Comparison of ENCODE assay signal across 25 cellular contexts in genomic region chr9:68905129-68905528, GRCh38.
DNase-seq lines count a peak whose midpoint lies in the region; TF ChIP-seq lines count a peak whose summit lies in the region.
"Had no signal": no experiment of that assay in that cellular context is flagged by ENCODE, and none has a peak within 500 bp of the region (broad histone marks: within the 10 kb centered on the region; RNA-seq: fewer than 3 reads in every experiment).

No MANE protein-coding gene starts in this region.

- H3K27ac ChIP-seq in A673 (ENCODE audit: low read depth, low read length, poor library complexity, severe bottlenecking) (peak overlapping the region; percentile 27), MM.1S (ENCODE audit: low read length) (no peak overlapping the region), endodermal cell (ENCODE audit: low read depth, low read length) (no peak overlapping the region), ovary (no peak overlapping the region)
- H3K27ac ChIP-seq in BLaER1 treated with 17β-estradiol and CSF1 and Interleukin-3, amounts not matched to agents 10 nM and 100 nM = no peak overlapping the region
- no peak overlapping the region for H3K27ac ChIP-seq in effector memory CD4-positive, alpha-beta T cell (ENCODE audit: insufficient read depth, low read length, poor library complexity, severe bottlenecking)
- H3K27ac ChIP-seq: breast epithelium, right atrium auricular region, SJSA1, testis had no signal

- H3F3A ChIP-seq in MM.1S (ENCODE audit: insufficient read depth, low read length) = no peaks in the 10 kb centered on the region

- H4K20me1 ChIP-seq in BLaER1 treated with 17β-estradiol and CSF1 and Interleukin-3, amounts not matched to agents 10 nM and 100 nM = no peaks in the 10 kb centered on the region
- no peaks in the 10 kb centered on the region for H4K20me1 ChIP-seq in MM.1S (ENCODE audit: insufficient read depth, low read length)

- no peak overlapping the region for H3K9ac ChIP-seq in BLaER1 treated with 17β-estradiol and CSF1 and Interleukin-3, amounts not matched to agents 10 nM and 100 nM
- H3K9ac ChIP-seq in MM.1S (ENCODE audit: low read length) (no peak overlapping the region), endodermal cell (ENCODE audit: extremely low read depth, low read length, poor library complexity, severe bottlenecking) (no peak overlapping the region)

- peaks cover 19% of the 10 kb centered on the region for H3K4me1 Mint-ChIP-seq in endodermal cell
- peaks cover 14% of the 10 kb centered on the region for H3K4me1 Mint-ChIP-seq in CD14-positive monocyte

- POLR2A ChIA-PET in A673 (lab: Charles Lee; ENCODE audit: low non-redundant PET) = no interaction called here

- WGBS in endodermal cell (ENCODE audit: insufficient coverage in 1 of 2, insufficient read length in 1 of 2), 2 experiments = 43 to 55% methylated on average over 2 to 3 of the region's 3 CpGs
- WGBS in ovary, 3 donors = 51 to 66% (median 57%) methylated on average over 3 of the region's 3 CpGs

- no peaks in the 10 kb centered on the region for H3K9me3 ChIP-seq in A673 (ENCODE audit: low read depth, low read length, poor library complexity, severe bottlenecking)
- no peaks in the 10 kb centered on the region; a peak in 1 of 22 replicates for H3K9me3 ChIP-seq in BLaER1 treated with 17β-estradiol and CSF1 and Interleukin-3, amounts not matched to agents 10 nM and 100 nM (replicated peaks in 1 of 11)
- no peaks in the 10 kb centered on the region for H3K9me3 ChIP-seq in MM.1S (replicated peaks; ENCODE audit: insufficient read depth, low read length)
- H3K9me3 ChIP-seq in endodermal cell (ENCODE audit: control insufficient read depth, low read length) = no peaks in the 10 kb centered on the region
- H3K9me3 ChIP-seq in ovary = no peaks in the 10 kb centered on the region
- H3K9me3 ChIP-seq in effector memory CD4-positive, alpha-beta T cell (ENCODE audit: control insufficient read depth, low read length) = no peaks in the 10 kb centered on the region
- H3K9me3 ChIP-seq: breast epithelium, right atrium auricular region, SJSA1, testis had no signal

- H3K27me3 ChIP-seq in A673 (replicated peaks; ENCODE audit: insufficient read depth, low read depth, low read length, poor library complexity) (peaks cover 5% of the 10 kb centered on the region), MM.1S (replicated peaks; ENCODE audit: insufficient read depth, low read length) (no peaks in the 10 kb centered on the region), endodermal cell (ENCODE audit: control insufficient read depth, insufficient read depth, low read length, poor library complexity, severe bottlenecking) (no peaks in the 10 kb centered on the region), ovary (no peaks in the 10 kb centered on the region)
- H3K27me3 ChIP-seq in BLaER1 treated with 17β-estradiol and CSF1 and Interleukin-3, amounts not matched to agents 10 nM and 100 nM = no peaks in the 10 kb centered on the region
- no peaks in the 10 kb centered on the region for H3K27me3 ChIP-seq in effector memory CD4-positive, alpha-beta T cell (replicated peaks; ENCODE audit: control insufficient read depth, insufficient read depth, low read length, poor library complexity, severe bottlenecking)
- H3K27me3 ChIP-seq: breast epithelium, right atrium auricular region, SJSA1, testis had no signal

- DNase-seq in A673 (ENCODE audit: low spot score) = no peak
- no peak for DNase-seq in MM.1S
- no peak for DNase-seq in endodermal cell
- DNase-seq in CD14-positive monocyte (ENCODE audit: low spot score) = no peak
- DNase-seq in NCI-H2171 treated with DMSO at 0.1 percent for 48 hours (lab: John Stamatoyannopoulos, UW) = no peak
- no peak for DNase-seq in ovary
- no peak for DNase-seq in effector memory CD4-positive, alpha-beta T cell
- DNase-seq: activated CD4-positive, alpha-beta T cell treated with anti-CD3 and anti-CD28 coated beads for 4 hours; CD4-positive, alpha-beta T cell; DMS 273 treated with DMSO at 0.1 percent for 48 hours; glutamatergic neuron; kidney; NCI-H1092 treated with DMSO at 0.1 percent for 48 hours; NCI-H187 treated with DMSO at 0.1 percent for 48 hours; NCI-H69; stimulated activated CD4-positive, alpha-beta T cell treated with anti-CD3 and anti-CD28 coated beads, Interleukin-12 subunit alpha, Interleukin-12 subunit beta, amount 100 ng/mL, for 4 hours; stimulated activated CD4-positive, alpha-beta T cell treated with anti-CD3 and anti-CD28 coated beads, Interleukin-4, amount 100 ng/mL, for 24 hours; testis had no signal

- peaks cover 11% of the 10 kb centered on the region for H3K4me1 ChIP-seq in A673 (ENCODE audit: insufficient read depth, low read length, poor library complexity, severe bottlenecking)
- H3K4me1 ChIP-seq in BLaER1 treated with 17β-estradiol and CSF1 and Interleukin-3, amounts not matched to agents 10 nM and 100 nM = peaks cover 0 to 19% (median 11%) of the 10 kb centered on the region in 10 experiments; a peak in 16 of 20 replicates
- peaks cover 16% of the 10 kb centered on the region for H3K4me1 ChIP-seq in MM.1S (ENCODE audit: low read length)
- H3K4me1 ChIP-seq in endodermal cell (ENCODE audit: control insufficient read depth, insufficient read depth, low read length) = peaks cover 9% of the 10 kb centered on the region
- H3K4me1 ChIP-seq in ovary (ENCODE audit: insufficient read depth) = no peaks in the 10 kb centered on the region
- H3K4me1 ChIP-seq in effector memory CD4-positive, alpha-beta T cell (ENCODE audit: control insufficient read depth, insufficient read depth, low read length, poor library complexity, severe bottlenecking) = no peaks in the 10 kb centered on the region
- H3K4me1 ChIP-seq: breast epithelium, right atrium auricular region, SJSA1, testis had no signal

- H2AFZ ChIP-seq in MM.1S (ENCODE audit: low read length) = no peak overlapping the region

- H3K4me2 ChIP-seq in BLaER1 treated with 17β-estradiol and CSF1 and Interleukin-3, amounts not matched to agents 10 nM and 100 nM = peak overlapping the region in 9 of 11 experiments; percentile 23 to 60 (median 35); a peak in 16 of 22 replicates
- H3K4me2 ChIP-seq in MM.1S (ENCODE audit: low read depth, low read length) = peak overlapping the region; percentile 28; the same call in 1 of the 2 replicates

- H3K79me2 ChIP-seq in MM.1S (ENCODE audit: low read length) = no peaks in the 10 kb centered on the region

- no peaks in the 10 kb centered on the region for H3K36me3 ChIP-seq in A673 (ENCODE audit: insufficient read depth, low read length, poor library complexity, severe bottlenecking)
- H3K36me3 ChIP-seq in BLaER1 treated with 17β-estradiol and CSF1 and Interleukin-3, amounts not matched to agents 10 nM and 100 nM = no peaks in the 10 kb centered on the region
- H3K36me3 ChIP-seq in MM.1S (replicated peaks; ENCODE audit: insufficient read depth, low read length) = no peaks in the 10 kb centered on the region
- peaks cover 4% of the 10 kb centered on the region for H3K36me3 ChIP-seq in endodermal cell (ENCODE audit: control insufficient read depth, insufficient read depth, low read length)
- H3K36me3 ChIP-seq in ovary = no peaks in the 10 kb centered on the region
- no peaks in the 10 kb centered on the region for H3K36me3 ChIP-seq in effector memory CD4-positive, alpha-beta T cell (ENCODE audit: control insufficient read depth, insufficient read depth, low read length)
- H3K36me3 ChIP-seq: breast epithelium, right atrium auricular region, SJSA1 had no signal

- TF ChIP-seq EP300 in ovary (IDR thresholded peaks at IDR 0.05) = no peak

- no peak overlapping the region for H3K4me3 ChIP-seq in A673 (ENCODE audit: low read depth, low read length, poor library complexity, severe bottlenecking)
- H3K4me3 ChIP-seq in BLaER1 treated with 17β-estradiol and CSF1 and Interleukin-3, amounts not matched to agents 10 nM and 100 nM = no peak overlapping the region
- no peak overlapping the region for H3K4me3 ChIP-seq in MM.1S (ENCODE audit: low read length)
- no peak overlapping the region for H3K4me3 ChIP-seq in endodermal cell (ENCODE audit: low read length)
- H3K4me3 ChIP-seq in ovary = no peak overlapping the region
- H3K4me3 ChIP-seq in effector memory CD4-positive, alpha-beta T cell (ENCODE audit: insufficient read depth, low read depth, low read length, poor library complexity, severe bottlenecking) = no peak overlapping the region
- H3K4me3 ChIP-seq: breast epithelium, right atrium auricular region, SJSA1, testis had no signal

- intact Hi-C loops in A673 (cut with micrococcal nuclease; ENCODE audit: unreplicated experiment) (no loop called here), CD14-positive monocyte (cut with micrococcal nuclease) (loop anchor here in 1 of 2 donors (10.0 kb wide), 1 partner anchor 90 kb away; no protein-coding TSS in a partner anchor), ovary (cut with DNase I) (no loop called here)

- CTCF ChIA-PET in A673 (lab: Charles Lee) = no interaction called here

- H3K36me3 Mint-ChIP-seq in endodermal cell (ENCODE audit: low read depth) (no peaks in the 10 kb centered on the region), CD14-positive monocyte (peaks cover 2 to 3% of the 10 kb centered on the region in 2 donors)
- H3K36me3 Mint-ChIP-seq: activated naive CD4-positive, alpha-beta T cell treated with anti-CD3 and anti-CD28 coated beads, Interleukin-2, amount 50 U/mL, for 24 hours; T-cell had no signal

- H3K9me3 Mint-ChIP-seq in endodermal cell (no peaks in the 10 kb centered on the region), CD14-positive monocyte (peaks cover 0 to 2% (median 0%) of the 10 kb centered on the region in 7 donors)
- H3K9me3 Mint-ChIP-seq: activated naive CD4-positive, alpha-beta T cell treated with anti-CD3 and anti-CD28 coated beads, Interleukin-2, amount 50 U/mL, for 24 hours; CD4-positive, alpha-beta T cell; stimulated activated memory B cell treated with anti-CD40 and anti-IgM and Interleukin-4, amounts not matched to agents 10 μg/mL and 1 μg/mL and 100 μg/mL, for 72 hours; T-cell had no signal

- TF ChIP-seq POLR2A in ovary (IDR thresholded peaks at IDR 0.05) = no peak

- H3K27me3 Mint-ChIP-seq in endodermal cell (ENCODE audit: insufficient read depth) (no peaks in the 10 kb centered on the region), CD14-positive monocyte (ENCODE audit: low read depth in 3 of 3) (no peaks in the 10 kb centered on the region)
- H3K27me3 Mint-ChIP-seq: activated naive CD4-positive, alpha-beta T cell treated with anti-CD3 and anti-CD28 coated beads, Interleukin-2, amount 50 U/mL, for 24 hours; CD4-positive, alpha-beta T cell; stimulated activated memory B cell treated with anti-CD40 and anti-IgM and Interleukin-4, amounts not matched to agents 10 μg/mL and 1 μg/mL and 100 μg/mL, for 72 hours had no signal

- peak overlapping the region; percentile 26 for H3K27ac Mint-ChIP-seq in endodermal cell
- peak overlapping the region in 1 of 7 donors; percentile 13 for H3K27ac Mint-ChIP-seq in CD14-positive monocyte
- H3K27ac Mint-ChIP-seq: activated naive CD4-positive, alpha-beta T cell treated with anti-CD3 and anti-CD28 coated beads, Interleukin-2, amount 50 U/mL, for 24 hours; CD4-positive, alpha-beta T cell; stimulated activated memory B cell treated with anti-CD40 and anti-IgM and Interleukin-4, amounts not matched to agents 10 μg/mL and 1 μg/mL and 100 μg/mL, for 72 hours had no signal

- no TSS peak for BruUV-seq in A673 (replicated peaks; lab: Mats Ljungman, UMichigan)

- no peaks in the 10 kb centered on the region for H3K9me2 ChIP-seq in MM.1S (replicated peaks; ENCODE audit: insufficient read depth, low read length)

- TF ChIP-seq CTCF in A673 (conservative IDR thresholded peaks at IDR 0.05; ENCODE audit: low read depth, low read length) (no peak), MM.1S (IDR thresholded peaks at IDR 0.05; ENCODE audit: low read length) (no peak), endodermal cell (conservative IDR thresholded peaks at IDR 0.05) (peak; percentile 35), CD14-positive monocyte (IDR thresholded peaks at IDR 0.05) (no peak), ovary (IDR thresholded peaks at IDR 0.05) (no peak)

- no peak overlapping the region for H3K4me3 Mint-ChIP-seq in endodermal cell
- no peak overlapping the region for H3K4me3 Mint-ChIP-seq in CD14-positive monocyte
- H3K4me3 Mint-ChIP-seq: activated naive CD4-positive, alpha-beta T cell treated with anti-CD3 and anti-CD28 coated beads, Interleukin-2, amount 50 U/mL, for 24 hours; CD4-positive, alpha-beta T cell; stimulated activated memory B cell treated with anti-CD40 and anti-IgM and Interleukin-4, amounts not matched to agents 10 μg/mL and 1 μg/mL and 100 μg/mL, for 72 hours; T-cell had no signal
